In genomic region chrX:68307767-68308166, GRCh38 we compare ENCODE assay signal across 12 cellular contexts.
A peak's percentile ranks its signal among the peaks of the same experiment; 100 is the strongest.
DNase-seq lines count a peak whose midpoint lies in the region; TF ChIP-seq lines count a peak whose summit lies in the region.
"Had no signal": no experiment of that assay in that cellular context is flagged by ENCODE, and none has a peak within 500 bp of the region (broad histone marks: within the 10 kb centered on the region; RNA-seq: fewer than 3 reads in every experiment).

No MANE protein-coding gene starts in this region.

- intact Hi-C loops in breast epithelium (cut with DNase I; ENCODE audit: low total_unique reads), result no loop called here
- intact Hi-C loops in colonic mucosa (cut with DNase I), result no loop called here

- H3K27me3 ChIP-seq in breast epithelium, result peaks cover 0 to 28% of the 10 kb centered on the region in 2 donors
- H3K27me3 ChIP-seq in colonic mucosa, result no peaks in the 10 kb centered on the region

- no peak overlapping the region for H3K9ac ChIP-seq in colonic mucosa (ENCODE audit: low read depth in 2 of 2, low read length in 2 of 2)
- H3K9ac ChIP-seq: BLaER1 treated with 17β-estradiol and CSF1 and Interleukin-3, amounts not matched to agents 10 nM and 100 nM had no signal

- no peak for TF ChIP-seq POLR2A in breast epithelium (IDR thresholded peaks at IDR 0.05)

- peak overlapping the region; percentile 46 to 56 for H3K27ac ChIP-seq in breast epithelium
- no peak overlapping the region for H3K27ac ChIP-seq in colonic mucosa

- H3K36me3 ChIP-seq in breast epithelium, result no peaks in the 10 kb centered on the region
- no peaks in the 10 kb centered on the region for H3K36me3 ChIP-seq in colonic mucosa
- H3K36me3 ChIP-seq: BLaER1 treated with 17β-estradiol and CSF1 and Interleukin-3, amounts not matched to agents 10 nM and 100 nM had no signal

- H3K4me1 ChIP-seq in breast epithelium, result no peaks in the 10 kb centered on the region
- H3K4me1 ChIP-seq in colonic mucosa, result no peaks in the 10 kb centered on the region

- H3K9me3 ChIP-seq in breast epithelium (no peaks in the 10 kb centered on the region), colonic mucosa (no peaks in the 10 kb centered on the region)

- H3K4me3 ChIP-seq in breast epithelium, result no peak overlapping the region
- no peak overlapping the region for H3K4me3 ChIP-seq in colonic mucosa
- H3K4me3 ChIP-seq: BLaER1 treated with 17β-estradiol and CSF1 and Interleukin-3, amounts not matched to agents 10 nM and 100 nM had no signal

- TF ChIP-seq CTCF in breast epithelium (IDR thresholded peaks at IDR 0.05) (no peak), colonic mucosa (IDR thresholded peaks at IDR 0.05) (no peak)

- DNase-seq in AG08395 (ENCODE audit: low spot score) (peak; percentile 34), LoVo (ENCODE audit: low spot score) (peak; percentile 46), breast epithelium (ENCODE audit: low spot score in 2 of 2) (no peak), kidney tubule cell (ENCODE audit: low spot score) (peak; percentile 69), NCI-H82 treated with DMSO at 0.1 percent for 48 hours (lab: John Stamatoyannopoulos, UW; ENCODE audit: unreplicated experiment) (no peak), NCI-H69 (lab: John Stamatoyannopoulos, UW) (no peak), colonic mucosa (no peak)
- DNase-seq in activated T-cell treated with anti-CD3 and anti-CD28 coated beads, Interleukin-2, amount 50 U/mL, for 1 hour, result no peak
- DNase-seq: kidney, NCI-H1694 treated with DMSO at 0.1 percent for 48 hours, nucleus accumbens had no signal

Comparison
In these comparisons a context has a peak if more than half of its experiments do, and no peak if none do; other contexts are left out.
1. DNase-seq: peak in AG08395 (single experiment), LoVo (single experiment) and kidney tubule cell (single experiment); none in breast epithelium (0 of 2), NCI-H82 treated with DMSO at 0.1 percent for 48 hours (single experiment), NCI-H69 (single experiment), activated T-cell treated with anti-CD3 and anti-CD28 coated beads, Interleukin-2, amount 50 U/mL, for 1 hour (single experiment) and colonic mucosa (single experiment).